Comparison of ENCODE assay signal across 15 cellular contexts in genomic region chr20:34524426-34524825, GRCh38. TPM values are rescaled to one million over a fixed set of nuclear protein-coding genes. Genes with fewer than 3 reads are reported as not detected.
DNase-seq lines count a peak whose midpoint lies in the region; ATAC-seq and TF ChIP-seq lines count a peak whose summit lies in the region.
"Had no signal": no experiment of that assay in that cellular context is flagged by ENCODE, and none has a peak within 500 bp of the region (broad histone marks: within the 10 kb centered on the region; RNA-seq: fewer than 3 reads in every experiment).

No MANE protein-coding gene starts in this region.

- H3K36me3 Mint-ChIP-seq in chondrocyte (ENCODE audit: low read depth) (peaks cover 25% of the 10 kb centered on the region), neural crest cell (ENCODE audit: low read depth) (peaks cover 3% of the 10 kb centered on the region)

- ATAC-seq in HG03108 (IDR thresholded peaks at IDR 0.05; ENCODE audit: unreplicated experiment) (no peak), HG03135 (IDR thresholded peaks at IDR 0.05; ENCODE audit: unreplicated experiment) (no peak)
- ATAC-seq: GM23338 had no signal

- TF ChIP-seq CTCF in chondrocyte (IDR thresholded peaks at IDR 0.05) = no peak
- TF ChIP-seq CTCF in neural crest cell (conservative IDR thresholded peaks at IDR 0.05) = no peak
- TF ChIP-seq CTCF in transverse colon (IDR thresholded peaks at IDR 0.05) = no peak

- peaks cover 0 to 13% (median 4%) of the 10 kb centered on the region in 4 donors for H3K36me3 ChIP-seq in transverse colon

- no peak for TF ChIP-seq POLR2A in transverse colon (IDR thresholded peaks at IDR 0.05)

- peak; percentile 39 for DNase-seq in activated effector memory CD4-positive, alpha-beta T cell treated with anti-CD3 and anti-CD28 coated beads, Interleukin-2, amount 50 U/mL, for 16 hours
- DNase-seq in activated effector memory CD4-positive, alpha-beta T cell treated with Interleukin-2 at 50 U/mL for 16 hours = no peak
- DNase-seq in chondrocyte (ENCODE audit: low spot score) (no peak), neural crest cell (ENCODE audit: low read depth, low spot score) (no peak), transverse colon (no peak), NCI-H2081 (lab: John Stamatoyannopoulos, UW) (no peak)
- DNase-seq: CD4-positive, alpha-beta T cell; EL; NCI-H1436 treated with DMSO at 0.1 percent for 48 hours; NCI-H446 treated with DMSO at 0.1 percent for 48 hours had no signal

- no peak for TF ChIP-seq EP300 in transverse colon (IDR thresholded peaks at IDR 0.05; ENCODE audit: low read depth)

- no peak overlapping the region for H3K4me3 ChIP-seq in transverse colon
- H3K4me3 ChIP-seq: GM23338, SK-N-MC, thoracic aorta had no signal

- 93 to 100% methylated on average over 1 to 11 of the region's 11 CpGs for WGBS in transverse colon (ENCODE audit: low coverage in 1 of 2), 2 donors

- H3K27me3 Mint-ChIP-seq in chondrocyte (ENCODE audit: low read depth) = no peaks in the 10 kb centered on the region
- H3K27me3 Mint-ChIP-seq in neural crest cell (ENCODE audit: low read depth) = no peaks in the 10 kb centered on the region
- H3K27me3 Mint-ChIP-seq: CD4-positive, alpha-beta T cell had no signal

- no peaks in the 10 kb centered on the region for H3K9me3 ChIP-seq in transverse colon
- H3K9me3 ChIP-seq: thoracic aorta had no signal

- intact Hi-C loops in transverse colon (cut with DNase I; ENCODE audit: low total_unique reads) = no loop called here

- peaks cover 40 to 74% (median 47%) of the 10 kb centered on the region in 4 donors for H3K4me1 ChIP-seq in transverse colon

- H3K27me3 ChIP-seq in transverse colon = no peaks in the 10 kb centered on the region

- in situ Hi-C loops in transverse colon (cut with MboI; ENCODE audit: low pct_ligation_motif_present in 1 of 4, low pct_unique_long_range_greater_than_20kb in 1 of 4, low sequenced_read_pairs in 3 of 4) = loop anchor here in 3 of 4 donors (10.0 to 25.0 kb wide), 2 partner anchors 210 to 212 kb away; partner anchors contain the start of gene AHCY (in 2 of the 3)

- H3K27ac Mint-ChIP-seq in chondrocyte (ENCODE audit: unreplicated experiment) (peak overlapping the region; percentile 99), neural crest cell (ENCODE audit: unreplicated experiment) (no peak overlapping the region)
- H3K27ac Mint-ChIP-seq: GM23338 had no signal

- H3K9me3 Mint-ChIP-seq in chondrocyte (ENCODE audit: low read depth) (no peaks in the 10 kb centered on the region), neural crest cell (no peaks in the 10 kb centered on the region)
- H3K9me3 Mint-ChIP-seq: CD4-positive, alpha-beta T cell; GM23338 had no signal

- H3K4me1 Mint-ChIP-seq in chondrocyte (ENCODE audit: low read depth) (peaks cover 70% of the 10 kb centered on the region), neural crest cell (peaks cover 36% of the 10 kb centered on the region)

- H3K4me3 Mint-ChIP-seq in chondrocyte (ENCODE audit: unreplicated experiment) (no peak overlapping the region), neural crest cell (peak overlapping the region; percentile 21)
- H3K4me3 Mint-ChIP-seq: CD4-positive, alpha-beta T cell; GM23338 had no signal

- H3K27ac ChIP-seq in transverse colon = peak overlapping the region; percentile 81 to 91 (median 86)
- H3K27ac ChIP-seq: SK-N-MC had no signal

RNA-seq across cellular contexts. Expression of gene DYNLRB1, which starts 8.2 kb away (rescaled TPM):
- total RNA-seq in chondrocyte (111 to 204 TPM (median 199 TPM) in 3 replicates), neural crest cell (151 and 165 TPM in 2 replicates), transverse colon (100 to 1,000 TPM in 3 of 4 donors, 10 to 100 TPM in 1; 80.8 to 178 (median 120) TPM)

RNA-seq across cellular contexts. Expression of gene MAP1LC3A, which starts 34.1 kb away (rescaled TPM):
- total RNA-seq in chondrocyte (49.4 to 128 TPM (median 120 TPM) in 3 replicates), neural crest cell (17.5 and 17.8 TPM in 2 replicates), transverse colon (100 to 1,000 TPM in 2 of 4 donors, 10 to 100 TPM in 2; 41.8 to 166 (median 98.3) TPM)
